27 cellular contexts compared by ENCODE assay signal in the genomic region with DNA sequence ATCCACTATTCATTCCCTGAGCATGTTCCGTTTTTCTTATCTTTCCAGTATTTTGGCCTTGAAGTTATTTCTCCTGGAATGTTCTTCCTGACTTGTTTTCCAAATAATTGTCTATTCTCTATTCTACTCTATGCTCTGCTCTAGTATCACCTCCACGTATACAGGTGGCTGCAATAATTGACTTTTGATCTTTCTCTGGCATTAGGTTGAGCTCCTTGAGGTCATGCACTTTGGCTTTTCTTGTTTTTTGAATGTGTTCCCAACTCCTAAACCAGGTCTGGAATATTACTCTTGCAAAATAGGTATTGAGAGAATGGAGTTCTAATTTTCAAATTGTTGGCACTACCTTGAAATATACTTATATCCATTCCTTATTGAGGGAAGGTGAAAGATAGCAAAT.
"Had no signal": no experiment of that assay in that cellular context is flagged by ENCODE, and none has a peak within 500 bp of the region (broad histone marks: within the 10 kb centered on the region; RNA-seq: fewer than 3 reads in every experiment).

No MANE protein-coding gene starts in this region.

- H3K4me3 ChIP-seq: stomach, suprapubic skin, testis, thoracic aorta, thyroid gland, tibial artery, tibial nerve, transverse colon, upper lobe of left lung, upper lobe of right lung, uterus, vagina had no signal

- H3K4me1 ChIP-seq: suprapubic skin, testis, tibial artery, tibial nerve, upper lobe of right lung, uterus, vagina had no signal

- FAIRE-seq: urothelium cell line had no signal

- DNase-seq: stimulated activated CD4-positive, alpha-beta T cell treated with anti-CD3 and anti-CD28 coated beads, Interleukin-2, amount 100 ng/mL, for 48 hours; stimulated activated CD4-positive, alpha-beta T cell treated with anti-CD3 and anti-CD28 coated beads, Interleukin-4, amount 100 ng/mL, for 1 hour; stimulated activated CD4-positive, alpha-beta T cell treated with anti-CD3 and anti-CD28 coated beads, Interleukin-4, amount 100 ng/mL, for 24 hours; stimulated activated CD4-positive, alpha-beta T cell treated with anti-CD3 and anti-CD28 coated beads, Interleukin-4, amount 100 ng/mL, for 4 hours; stimulated activated CD8-positive, alpha-beta memory T cell treated with anti-CD3 and anti-CD28 coated beads, Interleukin-4, amount 100 ng/mL, for 48 hours; stimulated activated naive B cell treated with anti-CD40 and anti-IgM and Interleukin-4, amounts not matched to agents 10 μg/mL and 1 μg/mL and 100 μg/mL, for 72 hours; stimulated activated naive CD4-positive, alpha-beta T cell; stimulated activated naive CD4-positive, alpha-beta T cell treated with Interleukin-2 at 50 U/mL for 16 hours; stimulated activated naive CD8-positive, alpha-beta T cell treated with anti-CD3 and anti-CD28 coated beads, Interleukin-15, amount 100 ng/mL, for 72 hours; stimulated activated naive CD8-positive, alpha-beta T cell treated with anti-CD3 and anti-CD28 coated beads, Interleukin-15, Interleukin-2, amounts not matched to agents 100 U/mL and 50 U/mL, for 24 hours; stomach; substantia nigra; testis; thyroid gland; tibial artery; transverse colon; trophoblast cell; upper lobe of left lung; upper lobe of right lung; uterus had no signal

- H3K36me3 ChIP-seq: stomach, suprapubic skin, thoracic aorta, thyroid gland, tibial artery, tibial nerve, transverse colon, upper lobe of left lung, upper lobe of right lung, uterus, vagina had no signal

- H3K9me3 ChIP-seq: stomach, suprapubic skin, testis, thoracic aorta, thyroid gland, tibial artery, tibial nerve, transverse colon, upper lobe of left lung, upper lobe of right lung, uterus, vagina had no signal

- H3K27me3 ChIP-seq: stomach, suprapubic skin, testis, thyroid gland, tibial artery, tibial nerve, transverse colon, upper lobe of left lung, upper lobe of right lung, uterus, vagina had no signal

- H3K27ac ChIP-seq: stomach, suprapubic skin, testis, thoracic aorta, thyroid gland, tibial artery, tibial nerve, transverse colon, upper lobe of left lung, upper lobe of right lung, uterus, vagina had no signal

- ATAC-seq: stimulated activated effector memory CD8-positive, alpha-beta T cell treated with anti-CD3 and anti-CD28 coated beads, Interleukin-12 subunit alpha, Interleukin-12 subunit beta, amount 100 ng/mL, for 72 hours; stimulated activated memory B cell treated with anti-CD40 and anti-IgM and Interleukin-4, amounts not matched to agents 10 μg/mL and 1 μg/mL and 100 μg/mL, for 72 hours; stimulated activated naive B cell treated with anti-CD40 and anti-IgM and Interleukin-4, amounts not matched to agents 10 μg/mL and 1 μg/mL and 100 μg/mL, for 72 hours; stimulated activated naive CD8-positive, alpha-beta T cell treated with anti-CD3 and anti-CD28 coated beads, Interleukin-15, amount 100 ng/mL, for 72 hours; stimulated activated naive CD8-positive, alpha-beta T cell treated with anti-CD3 and anti-CD28 coated beads, Interleukin-15, Interleukin-2, amounts not matched to agents 100 U/mL and 50 U/mL, for 24 hours; upper lobe of right lung had no signal
